ENCODE assay signal across 8 cellular contexts in the genomic region with DNA sequence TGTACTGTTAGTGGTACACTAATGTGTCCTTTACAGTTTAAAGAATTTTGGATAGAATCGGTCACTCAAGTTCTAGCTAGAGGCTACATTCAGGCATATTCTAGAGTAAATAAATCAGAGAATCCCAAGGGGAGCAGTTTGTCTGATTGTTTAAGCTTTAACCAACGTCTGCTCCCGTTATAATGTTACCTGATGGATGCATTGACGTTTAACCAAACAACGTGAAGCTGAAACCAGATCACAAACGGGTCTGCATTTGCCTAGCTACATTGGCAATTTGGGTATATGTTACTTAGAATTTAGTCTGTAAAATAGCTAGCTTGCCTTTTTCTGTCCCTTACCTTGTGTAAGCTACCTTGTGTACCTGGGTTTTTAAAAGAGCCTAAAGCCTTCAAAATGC. TPM values are rescaled to one million over a fixed set of nuclear protein-coding genes. Genes with fewer than 3 reads are reported as not detected.
DNase-seq lines count a peak whose midpoint lies in the region; ATAC-seq and TF ChIP-seq lines count a peak whose summit lies in the region.

No MANE protein-coding gene starts in this region.

- H3K27me3 ChIP-seq in stomach smooth muscle (ENCODE audit: control insufficient read depth in 1 of 2, insufficient read depth in 2 of 2, low read length in 2 of 2), result no peaks in the 10 kb centered on the region

- H3K9me3 Mint-ChIP-seq in activated CD4-positive, alpha-beta T cell treated with anti-CD3 and anti-CD28 coated beads for 36 hours (ENCODE audit: low read depth), result peaks cover 12% of the 10 kb centered on the region
- peaks cover 0 to 3% (median 2%) of the 10 kb centered on the region in 3 donors for H3K9me3 Mint-ChIP-seq in T-cell
- peaks cover 16% of the 10 kb centered on the region for H3K9me3 Mint-ChIP-seq in glutamatergic neuron (ENCODE audit: unreplicated experiment)

- no peak for DNase-seq in activated CD4-positive, alpha-beta T cell treated with anti-CD3 and anti-CD28 coated beads for 36 hours
- no peak for DNase-seq in activated CD4-positive, alpha-beta T cell treated with anti-CD3 and anti-CD28 coated beads for 48 hours
- DNase-seq in T-cell, result no peak
- no peak for DNase-seq in glutamatergic neuron
- DNase-seq in NCI-H1694 treated with DMSO at 0.1 percent for 48 hours (lab: John Stamatoyannopoulos, UW), result no peak
- no peak for DNase-seq in SKM-1 treated with dmso at 0.1 percent for 144 hours (lab: John Stamatoyannopoulos, UW; ENCODE audit: unreplicated experiment)

- POLR2A ChIA-PET in activated CD4-positive, alpha-beta T cell treated with anti-CD3 and anti-CD28 coated beads for 36 hours (lab: Charles Lee), result interaction anchor here (0.6 to 1.7 kb wide), 3 partner anchors 57 to 77 kb away, joined by 3 to 7 read pairs (median 5); a partner anchor contains a TSS
- POLR2A ChIA-PET in T-cell (lab: Charles Lee), result interaction anchor here (0.5 to 1.7 kb wide), 3 partner anchors 77 to 1626 kb away, joined by 3 to 7 read pairs (median 6); a partner anchor contains a TSS

- H3K36me3 ChIP-seq in stomach smooth muscle (ENCODE audit: control insufficient read depth in 2 of 2, insufficient read depth in 2 of 2, low read length in 2 of 2), result no peaks in the 10 kb centered on the region

- TF ChIP-seq CTCF in glutamatergic neuron (IDR thresholded peaks at IDR 0.05; ENCODE audit: partially characterized antibody, unreplicated experiment), result no peak

- peaks cover 4% of the 10 kb centered on the region for H3K4me1 ChIP-seq in stomach smooth muscle (ENCODE audit: control insufficient read depth, insufficient read depth, low read length)

- peak overlapping the region; percentile 77 to 90 for H3K9ac ChIP-seq in stomach smooth muscle (ENCODE audit: low read length in 2 of 2)

- CTCF ChIA-PET in activated CD4-positive, alpha-beta T cell treated with anti-CD3 and anti-CD28 coated beads for 36 hours (lab: Charles Lee), result interaction anchor here (0.7 to 2.2 kb wide), 9 partner anchors 13 to 745 kb away, joined by 3 to 11 read pairs (median 3); a partner anchor contains a TSS
- CTCF ChIA-PET in T-cell (lab: Charles Lee), result interaction anchor here (0.5 to 4.9 kb wide), 14 partner anchors 12 to 132 kb away, joined by 3 to 59 read pairs (median 4); a partner anchor contains a TSS

- H3K36me3 Mint-ChIP-seq in activated CD4-positive, alpha-beta T cell treated with anti-CD3 and anti-CD28 coated beads for 36 hours (ENCODE audit: low read depth), result peaks cover 24% of the 10 kb centered on the region
- H3K36me3 Mint-ChIP-seq in T-cell, result peaks cover 16% of the 10 kb centered on the region
- peaks cover 28% of the 10 kb centered on the region for H3K36me3 Mint-ChIP-seq in glutamatergic neuron (ENCODE audit: unreplicated experiment)

- H3K4me3 ChIP-seq in stomach smooth muscle (ENCODE audit: low read length in 2 of 2), result peak overlapping the region; percentile 80 to 95

- H3K27ac ChIP-seq in stomach smooth muscle (ENCODE audit: low read length), result peak overlapping the region; percentile 78

- intact Hi-C loops in activated CD4-positive, alpha-beta T cell treated with anti-CD3 and anti-CD28 coated beads for 36 hours (cut with DNase I, micrococcal nuclease), result loop anchor here in 1 of 2 experiments (2.0 to 10.0 kb wide), 4 partner anchors 57 to 1759 kb away; a partner anchor contains a TSS

- peaks cover 52% of the 10 kb centered on the region for H3K4me1 Mint-ChIP-seq in activated CD4-positive, alpha-beta T cell treated with anti-CD3 and anti-CD28 coated beads for 36 hours
- peaks cover 51 to 59% (median 53%) of the 10 kb centered on the region in 3 donors for H3K4me1 Mint-ChIP-seq in T-cell
- no peaks in the 10 kb centered on the region for H3K4me1 Mint-ChIP-seq in glutamatergic neuron (ENCODE audit: low read depth, unreplicated experiment)

- H3K4me3 Mint-ChIP-seq in activated CD4-positive, alpha-beta T cell treated with anti-CD3 and anti-CD28 coated beads for 36 hours, result peak overlapping the region; percentile 91
- peak overlapping the region; percentile 85 to 95 (median 90) for H3K4me3 Mint-ChIP-seq in T-cell
- H3K4me3 Mint-ChIP-seq in glutamatergic neuron (ENCODE audit: unreplicated experiment), result peak overlapping the region; percentile 88

- H3K9me3 ChIP-seq in stomach smooth muscle (ENCODE audit: control insufficient read depth in 2 of 2, low read length in 2 of 2), result peaks cover 0 to 10% of the 10 kb centered on the region in 2 donors

- no peak for ATAC-seq in activated CD4-positive, alpha-beta T cell treated with anti-CD3 and anti-CD28 coated beads for 36 hours
- ATAC-seq in T-cell (replicated peaks in 1 of 4) (no peak), GM21381 (IDR thresholded peaks at IDR 0.05; ENCODE audit: unreplicated experiment) (no peak)

- H3K27me3 Mint-ChIP-seq in activated CD4-positive, alpha-beta T cell treated with anti-CD3 and anti-CD28 coated beads for 36 hours, result no peaks in the 10 kb centered on the region
- H3K27me3 Mint-ChIP-seq in T-cell (no peaks in the 10 kb centered on the region), glutamatergic neuron (ENCODE audit: unreplicated experiment) (peaks cover 5% of the 10 kb centered on the region)

- H3K27ac Mint-ChIP-seq in activated CD4-positive, alpha-beta T cell treated with anti-CD3 and anti-CD28 coated beads for 36 hours, result peak overlapping the region; percentile 97
- H3K27ac Mint-ChIP-seq in T-cell (peak overlapping the region; percentile 94 to 98), glutamatergic neuron (ENCODE audit: unreplicated experiment) (no peak overlapping the region)

RNA-seq across cellular contexts. Expression of a gene that starts 1.6 kb away (rescaled TPM):
- 10 to 100 TPM; 21.2 to 38.4 TPM for total RNA-seq in activated CD4-positive, alpha-beta T cell treated with anti-CD3 and anti-CD28 coated beads for 36 hours
- total RNA-seq in T-cell (10 to 100 TPM; 11.6 to 16.6 (median 14.6) TPM), glutamatergic neuron (ENCODE audit: unreplicated experiment) (2.9 TPM)
